ENCODE assay signal across 17 cellular contexts in the genomic region with DNA sequence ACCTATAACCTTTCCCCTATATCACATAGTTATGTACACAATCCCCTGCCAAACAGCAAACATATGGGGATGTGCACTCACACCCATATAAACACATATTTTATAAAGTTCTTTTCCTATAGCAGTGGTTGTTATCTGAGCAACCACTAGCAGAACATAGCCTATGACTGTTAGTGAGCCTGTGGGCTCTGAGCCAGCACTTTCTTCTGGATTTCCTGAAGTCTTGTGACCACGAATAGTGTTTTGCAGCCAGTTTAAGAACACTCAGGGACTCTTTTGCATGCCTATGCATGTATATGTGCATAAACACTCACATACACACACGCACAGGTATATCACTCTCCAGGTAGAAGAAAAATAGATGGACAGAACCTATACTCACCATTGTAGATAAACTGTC. TPM values are rescaled to one million over a fixed set of nuclear protein-coding genes. Genes with fewer than 3 reads are reported as not detected.
DNase-seq lines count a peak whose midpoint lies in the region; ATAC-seq and TF ChIP-seq lines count a peak whose summit lies in the region.
"Had no signal": no experiment of that assay in that cellular context is flagged by ENCODE, and none has a peak within 500 bp of the region (broad histone marks: within the 10 kb centered on the region; RNA-seq: fewer than 3 reads in every experiment).

No MANE protein-coding gene starts in this region.

- H3K36me3 ChIP-seq in BLaER1, result no peaks in the 10 kb centered on the region
- H3K36me3 ChIP-seq in brain microvascular endothelial cell (replicated peaks), result no peaks in the 10 kb centered on the region

- in situ Hi-C loops in brain microvascular endothelial cell (cut with HindIII; ENCODE audit: low pct_ligation_motif_present, low sequenced_read_pairs), result no loop called here

- no peak overlapping the region for H3K9ac ChIP-seq in BLaER1

- TF ChIP-seq CTCF in fibroblast of the aortic adventitia (IDR thresholded peaks at IDR 0.05; ENCODE audit: insufficient read depth, low read length) (no peak), brain microvascular endothelial cell (IDR thresholded peaks at IDR 0.05; ENCODE audit: low read depth, low read length, missing control alignments) (no peak)

- no peaks in the 10 kb centered on the region for H3K9me3 Mint-ChIP-seq in activated T-helper 1 cell treated with anti-CD3 and anti-CD28 coated beads, Interleukin-12 subunit alpha, Interleukin-12 subunit beta, Interleukin-2, Interleukin-4 antibody, amounts not matched to agents 30 ng/mL and 10 ng/mL and 1 ng/mL, durations not matched to agents 14 hours and 24 hours and 36 hours

- no peaks in the 10 kb centered on the region for H3K27me3 Mint-ChIP-seq in activated T-helper 1 cell treated with anti-CD3 and anti-CD28 coated beads, Interleukin-12 subunit alpha, Interleukin-12 subunit beta, Interleukin-2, Interleukin-4 antibody, amounts not matched to agents 30 ng/mL and 10 ng/mL and 1 ng/mL, durations not matched to agents 14 hours and 24 hours and 36 hours (ENCODE audit: insufficient read depth)
- H3K27me3 Mint-ChIP-seq: B cell had no signal

- peaks cover 75% of the 10 kb centered on the region for H3K36me3 Mint-ChIP-seq in activated T-helper 1 cell treated with anti-CD3 and anti-CD28 coated beads, Interleukin-12 subunit alpha, Interleukin-12 subunit beta, Interleukin-2, Interleukin-4 antibody, amounts not matched to agents 30 ng/mL and 10 ng/mL and 1 ng/mL, durations not matched to agents 14 hours and 24 hours and 36 hours (ENCODE audit: low read depth)

- peaks cover 55% of the 10 kb centered on the region for H3K4me1 Mint-ChIP-seq in activated T-helper 1 cell treated with anti-CD3 and anti-CD28 coated beads, Interleukin-12 subunit alpha, Interleukin-12 subunit beta, Interleukin-2, Interleukin-4 antibody, amounts not matched to agents 30 ng/mL and 10 ng/mL and 1 ng/mL, durations not matched to agents 14 hours and 24 hours and 36 hours (ENCODE audit: low read depth)

- peak; percentile 7 for DNase-seq in GF-D8 (lab: John Stamatoyannopoulos, UW)
- DNase-seq in activated T-helper 1 cell treated with anti-CD3 and anti-CD28 coated beads, Interleukin-12 subunit alpha, Interleukin-12 subunit beta, Interleukin-2, Interleukin-4 antibody, amounts not matched to agents 30 ng/mL and 10 ng/mL and 1 ng/mL, durations not matched to agents 14 hours and 24 hours and 36 hours (ENCODE audit: low spot score), result no peak
- DNase-seq in fibroblast of the aortic adventitia (ENCODE audit: low read depth), result peak; percentile 6
- DNase-seq in brain microvascular endothelial cell, result no peak
- no peak for DNase-seq in DMS79 treated with DMSO at 0.1 percent for 48 hours (lab: John Stamatoyannopoulos, UW)
- DNase-seq: foreskin melanocyte; Kasumi-1; kidney; NCI-H2029; SIG-M5; stimulated activated CD4-positive, alpha-beta T cell treated with anti-CD3 and anti-CD28 coated beads, Interleukin-2, amount 100 ng/mL, for 24 hours had no signal

- no peak overlapping the region for H3K4me3 Mint-ChIP-seq in activated T-helper 1 cell treated with anti-CD3 and anti-CD28 coated beads, Interleukin-12 subunit alpha, Interleukin-12 subunit beta, Interleukin-2, Interleukin-4 antibody, amounts not matched to agents 30 ng/mL and 10 ng/mL and 1 ng/mL, durations not matched to agents 14 hours and 24 hours and 36 hours
- H3K4me3 Mint-ChIP-seq: B cell had no signal

- H4K20me1 ChIP-seq in BLaER1, result no peaks in the 10 kb centered on the region

- H3K4me1 ChIP-seq in BLaER1, result peaks cover 13% of the 10 kb centered on the region

- no peak for ATAC-seq in HG02588 (IDR thresholded peaks at IDR 0.05; ENCODE audit: unreplicated experiment)
- no peak for ATAC-seq in GM21576 (IDR thresholded peaks at IDR 0.05; ENCODE audit: unreplicated experiment)

- no peaks in the 10 kb centered on the region for H3K9me3 ChIP-seq in BLaER1

- H3K27ac ChIP-seq in BLaER1 (no peak overlapping the region), brain microvascular endothelial cell (no peak overlapping the region)

- H3K4me2 ChIP-seq in BLaER1, result 0 out of 2 replicates have a peak overlapping the region, but pooled peaks have one; percentile 9

- intact Hi-C loops in activated T-helper 1 cell treated with anti-CD3 and anti-CD28 coated beads, Interleukin-12 subunit alpha, Interleukin-12 subunit beta, Interleukin-2, Interleukin-4 antibody, amounts not matched to agents 30 ng/mL and 10 ng/mL and 1 ng/mL, durations not matched to agents 14 hours and 24 hours and 36 hours (cut with micrococcal nuclease), result no loop called here

- peak overlapping the region; percentile 60 for H3K27ac Mint-ChIP-seq in activated T-helper 1 cell treated with anti-CD3 and anti-CD28 coated beads, Interleukin-12 subunit alpha, Interleukin-12 subunit beta, Interleukin-2, Interleukin-4 antibody, amounts not matched to agents 30 ng/mL and 10 ng/mL and 1 ng/mL, durations not matched to agents 14 hours and 24 hours and 36 hours
- H3K27ac Mint-ChIP-seq: B cell had no signal

- H3K27me3 ChIP-seq in BLaER1 (no peaks in the 10 kb centered on the region), brain microvascular endothelial cell (replicated peaks) (no peaks in the 10 kb centered on the region)

- H3K4me3 ChIP-seq in BLaER1 (no peak overlapping the region), fibroblast of the aortic adventitia (ENCODE audit: low read depth, low read length) (no peak overlapping the region), brain microvascular endothelial cell (ENCODE audit: low read depth, low read length) (no peak overlapping the region)

RNA-seq across cellular contexts. Expression of gene TESPA1, which starts 17.1 kb away (rescaled TPM):
- total RNA-seq in activated T-helper 1 cell treated with anti-CD3 and anti-CD28 coated beads, Interleukin-12 subunit alpha, Interleukin-12 subunit beta, Interleukin-2, Interleukin-4 antibody, amounts not matched to agents 30 ng/mL and 10 ng/mL and 1 ng/mL, durations not matched to agents 14 hours and 24 hours and 36 hours, result 179 and 181 TPM in 2 replicates
- not detected in 2 replicates for total RNA-seq in fibroblast of the aortic adventitia (ENCODE audit: low replicate concordance)
- total RNA-seq: dermis microvascular lymphatic vessel endothelial cell, pulmonary artery endothelial cell had no signal

RNA-seq across cellular contexts. Expression of gene NEUROD4, which starts 52.3 kb away (rescaled TPM):
- 0.05 TPM in 1 of 2 replicates, not detected in the other for total RNA-seq in activated T-helper 1 cell treated with anti-CD3 and anti-CD28 coated beads, Interleukin-12 subunit alpha, Interleukin-12 subunit beta, Interleukin-2, Interleukin-4 antibody, amounts not matched to agents 30 ng/mL and 10 ng/mL and 1 ng/mL, durations not matched to agents 14 hours and 24 hours and 36 hours
- total RNA-seq in fibroblast of the aortic adventitia (ENCODE audit: low replicate concordance), result not detected in 2 replicates
- total RNA-seq: B cell, dermis microvascular lymphatic vessel endothelial cell, kidney, pulmonary artery endothelial cell had no signal

Comparison
In these comparisons a context has a peak if more than half of its experiments do, and no peak if none do; other contexts are left out.
1. DNase-seq: peak in GF-D8 (single experiment) and fibroblast of the aortic adventitia (single experiment); none in activated T-helper 1 cell treated with anti-CD3 and anti-CD28 coated beads, Interleukin-12 subunit alpha, Interleukin-12 subunit beta, Interleukin-2, Interleukin-4 antibody, amounts not matched to agents 30 ng/mL and 10 ng/mL and 1 ng/mL, durations not matched to agents 14 hours and 24 hours and 36 hours (single experiment), brain microvascular endothelial cell (single experiment) and DMS79 treated with DMSO at 0.1 percent for 48 hours (single experiment).
2. RNA of gene TESPA1, which starts 17.1 kb away (total RNA-seq): 179 to 181 TPM in activated T-helper 1 cell treated with anti-CD3 and anti-CD28 coated beads, Interleukin-12 subunit alpha, Interleukin-12 subunit beta, Interleukin-2, Interleukin-4 antibody, amounts not matched to agents 30 ng/mL and 10 ng/mL and 1 ng/mL, durations not matched to agents 14 hours and 24 hours and 36 hours; not detected in fibroblast of the aortic adventitia; every median in the first group is over 100 times any median in the second.